8 cellular contexts compared by ENCODE assay signal in genomic region chr2:71548589-71549485, GRCh38.
DNase-seq lines count a peak whose midpoint lies in the region; ATAC-seq and TF ChIP-seq lines count a peak whose summit lies in the region.

No MANE protein-coding gene starts in this region.

- in situ Hi-C loops in G401 (cut with HindIII; ENCODE audit: low sequenced_read_pairs), result no loop called here

- no peaks in the 10 kb centered on the region for H3K36me3 ChIP-seq in SU-DHL-6 (ENCODE audit: low read length)

- no peak overlapping the region for H3K27ac ChIP-seq in SU-DHL-6 (ENCODE audit: low read depth, low read length)

- DNase-seq in G401 (ENCODE audit: low spot score) (peak; percentile 52), left cardiac atrium (peak; percentile 79), retinal pigment epithelial cell (ENCODE audit: low read depth) (no peak), NCI-H187 treated with DMSO at 0.1 percent for 48 hours (lab: John Stamatoyannopoulos, UW) (no peak)
- peak; percentile 32 for DNase-seq in Jurkat, Clone E6-1 (ENCODE audit: low read depth, low spot score)
- DNase-seq in activated naive CD8-positive, alpha-beta T cell treated with anti-CD3 and anti-CD28 coated beads, Interleukin-2, amount 50 U/mL, for 24 hours, result peak; percentile 73

- no peaks in the 10 kb centered on the region for H3K27me3 ChIP-seq in SU-DHL-6 (ENCODE audit: low read length)

- H3K4me1 Mint-ChIP-seq in activated naive CD8-positive, alpha-beta T cell treated with anti-CD3 and anti-CD28 coated beads, Interleukin-2, amount 50 U/mL, for 24 hours, result peaks cover 10% of the 10 kb centered on the region

- H3K9me3 ChIP-seq in SU-DHL-6 (ENCODE audit: insufficient read depth, low read length), result no peaks in the 10 kb centered on the region

- intact Hi-C loops in left cardiac atrium (cut with DNase I), result loop anchor here in 1 of 2 donors (2.0 to 10.0 kb wide), 5 partner anchors 248 to 1193 kb away; no protein-coding TSS in a partner anchor

- no peak overlapping the region for H2AFZ ChIP-seq in SU-DHL-6 (ENCODE audit: low read depth, low read length, severe bottlenecking)

- no peaks in the 10 kb centered on the region for H3F3A ChIP-seq in SU-DHL-6 (ENCODE audit: insufficient read depth)

- peak; percentile 47 for ATAC-seq in activated naive CD8-positive, alpha-beta T cell treated with anti-CD3 and anti-CD28 coated beads, Interleukin-2, amount 50 U/mL, for 24 hours
- ATAC-seq in left cardiac atrium (peak; percentile 52 to 67), HG03469 (IDR thresholded peaks at IDR 0.05; ENCODE audit: unreplicated experiment) (no peak)

- no peaks in the 10 kb centered on the region for H4K20me1 ChIP-seq in SU-DHL-6 (ENCODE audit: low read depth, low read length)

- H3K9me3 Mint-ChIP-seq in activated naive CD8-positive, alpha-beta T cell treated with anti-CD3 and anti-CD28 coated beads, Interleukin-2, amount 50 U/mL, for 24 hours, result no peaks in the 10 kb centered on the region

- H3K79me2 ChIP-seq in SU-DHL-6 (ENCODE audit: insufficient read depth, low read length), result no peaks in the 10 kb centered on the region

- H3K9me2 ChIP-seq in SU-DHL-6 (replicated peaks; ENCODE audit: insufficient read depth, low read length), result no peaks in the 10 kb centered on the region

- H3K27ac Mint-ChIP-seq in activated naive CD8-positive, alpha-beta T cell treated with anti-CD3 and anti-CD28 coated beads, Interleukin-2, amount 50 U/mL, for 24 hours, result no peak overlapping the region

- H3K4me3 Mint-ChIP-seq in activated naive CD8-positive, alpha-beta T cell treated with anti-CD3 and anti-CD28 coated beads, Interleukin-2, amount 50 U/mL, for 24 hours, result no peak overlapping the region

- H3K36me3 Mint-ChIP-seq in activated naive CD8-positive, alpha-beta T cell treated with anti-CD3 and anti-CD28 coated beads, Interleukin-2, amount 50 U/mL, for 24 hours (ENCODE audit: low read depth), result no peaks in the 10 kb centered on the region

- H3K4me3 ChIP-seq in Jurkat, Clone E6-1 (ENCODE audit: low read length), result no peak overlapping the region
- H3K4me3 ChIP-seq in SU-DHL-6 (ENCODE audit: insufficient read depth, low read length, poor library complexity, severe bottlenecking) (no peak overlapping the region), retinal pigment epithelial cell (ENCODE audit: low read length) (no peak overlapping the region)

- TF ChIP-seq CTCF in SU-DHL-6 (IDR thresholded peaks at IDR 0.05; ENCODE audit: insufficient read depth, low read length, poor library complexity, severe bottlenecking) (peak; percentile 30), retinal pigment epithelial cell (conservative IDR thresholded peaks at IDR 0.05; ENCODE audit: low read depth, low read length) (peak; percentile 67)

- no peak overlapping the region for H3K4me2 ChIP-seq in SU-DHL-6 (ENCODE audit: low read depth, low read length, poor library complexity, severe bottlenecking)

- no peak overlapping the region for H3K9ac ChIP-seq in SU-DHL-6 (ENCODE audit: low read length)

- H3K27me3 Mint-ChIP-seq in activated naive CD8-positive, alpha-beta T cell treated with anti-CD3 and anti-CD28 coated beads, Interleukin-2, amount 50 U/mL, for 24 hours, result peaks cover 13% of the 10 kb centered on the region

Comparison
In these comparisons a context has a peak if more than half of its experiments do, and no peak if none do; other contexts are left out.
1. DNase-seq: peak in G401 (single experiment), Jurkat, Clone E6-1 (single experiment), activated naive CD8-positive, alpha-beta T cell treated with anti-CD3 and anti-CD28 coated beads, Interleukin-2, amount 50 U/mL, for 24 hours (single experiment) and left cardiac atrium (single experiment); none in retinal pigment epithelial cell (single experiment) and NCI-H187 treated with DMSO at 0.1 percent for 48 hours (single experiment).